ENCODE assay signal across 8 cellular contexts in the genomic region with DNA sequence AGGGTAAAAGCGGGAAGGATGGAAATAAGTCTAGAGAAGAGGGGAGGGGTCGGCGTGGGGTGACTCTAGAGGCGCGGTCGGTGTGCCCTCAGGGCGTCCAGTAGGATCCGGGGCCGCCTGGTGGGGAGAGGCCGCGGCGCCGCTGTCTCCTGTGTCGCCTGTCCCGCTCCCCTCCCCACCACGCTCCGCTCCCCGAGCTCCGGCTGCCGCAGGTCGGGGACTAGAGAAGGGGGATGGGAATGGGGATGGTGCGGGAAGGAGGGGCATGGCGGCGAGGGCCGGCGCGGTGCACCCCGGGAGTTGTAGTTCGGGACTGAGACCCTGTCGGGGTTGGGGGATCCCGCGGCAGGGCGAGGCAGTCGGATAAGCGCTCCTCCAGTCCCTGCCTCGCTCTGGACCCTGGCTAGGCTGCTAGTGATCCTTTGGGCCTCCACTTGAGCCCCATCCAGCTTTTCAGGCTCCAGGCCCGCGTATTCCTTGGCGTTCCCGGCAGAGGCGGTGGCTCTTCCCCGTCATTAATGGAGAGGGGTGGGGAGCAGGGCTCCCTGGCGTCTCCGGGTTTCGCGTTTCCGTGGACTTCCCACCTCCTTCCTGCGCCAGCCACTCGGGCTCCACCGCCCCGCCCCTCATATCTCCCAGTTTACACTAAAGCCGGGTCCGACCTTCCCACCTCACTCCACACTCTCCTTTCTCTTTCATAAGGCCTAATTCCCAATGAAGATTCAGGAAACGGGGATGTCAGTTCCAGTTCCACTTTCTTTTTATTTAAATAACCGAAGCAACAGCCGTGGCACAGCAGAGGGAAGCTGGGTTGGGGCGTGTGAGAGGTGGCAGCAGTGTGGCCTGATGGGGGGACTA. TPM values are rescaled to one million over a fixed set of nuclear protein-coding genes. Genes with fewer than 3 reads are reported as not detected.
DNase-seq lines count a peak whose midpoint lies in the region; ATAC-seq and TF ChIP-seq lines count a peak whose summit lies in the region.

A gene with protein sequence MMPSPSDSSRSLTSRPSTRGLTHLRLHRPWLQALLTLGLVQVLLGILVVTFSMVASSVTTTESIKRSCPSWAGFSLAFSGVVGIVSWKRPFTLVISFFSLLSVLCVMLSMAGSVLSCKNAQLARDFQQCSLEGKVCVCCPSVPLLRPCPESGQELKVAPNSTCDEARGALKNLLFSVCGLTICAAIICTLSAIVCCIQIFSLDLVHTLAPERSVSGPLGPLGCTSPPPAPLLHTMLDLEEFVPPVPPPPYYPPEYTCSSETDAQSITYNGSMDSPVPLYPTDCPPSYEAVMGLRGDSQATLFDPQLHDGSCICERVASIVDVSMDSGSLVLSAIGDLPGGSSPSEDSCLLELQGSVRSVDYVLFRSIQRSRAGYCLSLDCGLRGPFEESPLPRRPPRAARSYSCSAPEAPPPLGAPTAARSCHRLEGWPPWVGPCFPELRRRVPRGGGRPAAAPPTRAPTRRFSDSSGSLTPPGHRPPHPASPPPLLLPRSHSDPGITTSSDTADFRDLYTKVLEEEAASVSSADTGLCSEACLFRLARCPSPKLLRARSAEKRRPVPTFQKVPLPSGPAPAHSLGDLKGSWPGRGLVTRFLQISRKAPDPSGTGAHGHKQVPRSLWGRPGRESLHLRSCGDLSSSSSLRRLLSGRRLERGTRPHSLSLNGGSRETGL (minus strand): TSS at position 241 of the 858 bp plus-strand sequence. CDS start 606 bp downstream, outside the sequence.

- in situ Hi-C loops in mammary epithelial cell (cut with MboI; ENCODE audit: low sequenced_read_pairs in 2 of 2) = no loop called here

- peak within 1 kb of the TSS; percentile 94 for H2AFZ ChIP-seq in mammary epithelial cell (ENCODE audit: low read depth, low read length)

- no peaks in the 10 kb centered on the region for H3K27me3 ChIP-seq in mammary epithelial cell (ENCODE audit: insufficient read depth, low read length)
- H3K27me3 ChIP-seq in iPS-20b (ENCODE audit: insufficient read depth, low read length) = no peaks in the 10 kb centered on the region
- no peaks in the 10 kb centered on the region for H3K27me3 ChIP-seq in skeletal muscle tissue (ENCODE audit: control insufficient read depth in 3 of 3, insufficient read depth in 3 of 3, low read length in 3 of 3)

- H3K4me3 ChIP-seq in mammary epithelial cell (replicated peaks in 1 of 3; ENCODE audit: insufficient read depth in 1 of 3, low read depth in 2 of 3, low read length in 3 of 3) = peak within 1 kb of the TSS; percentile 75 to 95 (median 77)
- H3K4me3 ChIP-seq in iPS-20b (ENCODE audit: low read length) = peak within 1 kb of the TSS; percentile 83
- peak within 1 kb of the TSS; percentile 85 to 89 (median 85) for H3K4me3 ChIP-seq in skeletal muscle tissue (ENCODE audit: low read length in 3 of 3)

- H3K9me3 ChIP-seq in mammary epithelial cell (replicated peaks; ENCODE audit: insufficient read depth, low read length) (no peaks in the 10 kb centered on the region), iPS-20b (ENCODE audit: insufficient read depth, low read depth, low read length) (no peaks in the 10 kb centered on the region), skeletal muscle tissue (ENCODE audit: control insufficient read depth in 3 of 3, low read length in 3 of 3) (no peaks in the 10 kb centered on the region)

- H3K79me2 ChIP-seq in mammary epithelial cell (ENCODE audit: insufficient read depth, low read length) = peaks cover 22% of the 10 kb centered on the region

- BruUV-seq in mammary epithelial cell (replicated peaks; lab: Mats Ljungman, UMichigan) = no TSS peak

- peak within 1 kb of the TSS; percentile 87 for H3K27ac ChIP-seq in VCaP
- H3K27ac ChIP-seq in mammary epithelial cell (ENCODE audit: insufficient read depth, low read depth, low read length) = peak within 1 kb of the TSS; percentile 50
- no peak within 1 kb of the TSS for H3K27ac ChIP-seq in iPS-20b (ENCODE audit: low read length)
- H3K27ac ChIP-seq in skeletal muscle tissue (ENCODE audit: low read depth, low read length) = peak within 1 kb of the TSS; percentile 81

- H3K9ac ChIP-seq in mammary epithelial cell (ENCODE audit: insufficient read depth, low read length) (peak within 1 kb of the TSS; percentile 65), iPS-20b (ENCODE audit: low read depth, low read length) (peak within 1 kb of the TSS; percentile 79), skeletal muscle tissue (ENCODE audit: low read depth in 1 of 3, low read length in 3 of 3) (peak within 1 kb of the TSS; percentile 81 to 94 (median 90))

- peak; percentile 87 for DNase-seq in EH (ENCODE audit: low read depth)
- peak; percentile 87 for DNase-seq in NCI-H2171 (lab: John Stamatoyannopoulos, UW)
- peak; percentile 68 for DNase-seq in mammary epithelial cell
- DNase-seq in OCI-M2 (lab: John Stamatoyannopoulos, UW; ENCODE audit: unreplicated experiment) = no peak

- H4K20me1 ChIP-seq in mammary epithelial cell (ENCODE audit: insufficient read depth, low read length) = no peaks in the 10 kb centered on the region

- H3K36me3 ChIP-seq in mammary epithelial cell (ENCODE audit: insufficient read depth, low read length) (no peaks in the 10 kb centered on the region), iPS-20b (ENCODE audit: insufficient read depth, low read depth, low read length) (peaks cover 15% of the 10 kb centered on the region; the same call in 1 of the 2 replicates), skeletal muscle tissue (ENCODE audit: control insufficient read depth in 3 of 3, insufficient read depth in 3 of 3, low read length in 3 of 3) (peaks cover 22 to 31% (median 23%) of the 10 kb centered on the region in 3 donors)

- peaks cover 30% of the 10 kb centered on the region for H3K4me1 ChIP-seq in mammary epithelial cell (ENCODE audit: insufficient read depth, low read length)
- no peaks in the 10 kb centered on the region; the same call in 1 of the 2 replicates for H3K4me1 ChIP-seq in iPS-20b (ENCODE audit: insufficient read depth, low read length)
- peaks cover 21 to 42% (median 35%) of the 10 kb centered on the region in 3 donors for H3K4me1 ChIP-seq in skeletal muscle tissue (ENCODE audit: control insufficient read depth in 3 of 3, insufficient read depth in 3 of 3, low read length in 3 of 3)

- intact Hi-C loops in mammary epithelial cell (cut with micrococcal nuclease) = no loop called here

- CTCF ChIA-PET in mammary epithelial cell (lab: Charles Lee; ENCODE audit: low non-redundant PET) = no interaction called here

- dilution Hi-C loops in mammary epithelial cell (cut with HindIII; ENCODE audit: low sequenced_read_pairs) = no loop called here

- 0 out of 2 replicates have a peak, but pooled peaks have one; percentile 5 for TF ChIP-seq CTCF in VCaP (conservative IDR thresholded peaks at IDR 0.05)
- no peak for TF ChIP-seq CTCF in mammary epithelial cell (conservative IDR thresholded peaks at IDR 0.05 in 1 of 2, IDR thresholded peaks at IDR 0.05 in 1 of 2; ENCODE audit: extremely low read depth in 1 of 2, insufficient read depth in 1 of 2, low read depth in 1 of 2, low read length in 2 of 2)

- peak; percentile 67 for ATAC-seq in HG02759 (IDR thresholded peaks at IDR 0.05; ENCODE audit: unreplicated experiment)

- WGBS in mammary epithelial cell (ENCODE audit: low coverage, missing lambda C conversion rate) = 6% methylated on average over 25 of the region's 57 CpGs

- peak within 1 kb of the TSS; percentile 98 for H3K4me2 ChIP-seq in mammary epithelial cell (ENCODE audit: insufficient read depth, low read depth, low read length)

RNA-seq across cellular contexts. Expression of the gene that starts here (rescaled TPM):
- total RNA-seq in mammary epithelial cell (10 to 100 TPM; 10.0 to 66.1 TPM), skeletal muscle tissue (2.1 TPM)
- polyA plus RNA-seq in mammary epithelial cell = 18.4 TPM
- 73.9 TPM for polyA minus RNA-seq in mammary epithelial cell
